Comparison of ENCODE assay signal across 19 cellular contexts in genomic region chr7:111728635-111728995, GRCh38.
DNase-seq lines count a peak whose midpoint lies in the region; ATAC-seq and TF ChIP-seq lines count a peak whose summit lies in the region.
"Had no signal": no experiment of that assay in that cellular context is flagged by ENCODE, and none has a peak within 500 bp of the region (broad histone marks: within the 10 kb centered on the region; RNA-seq: fewer than 3 reads in every experiment).

No MANE protein-coding gene starts in this region.

- H3K27me3 Mint-ChIP-seq in activated CD4-positive, alpha-beta T cell treated with anti-CD3 and anti-CD28 coated beads for 36 hours: peaks cover 7% of the 10 kb centered on the region
- H3K27me3 Mint-ChIP-seq in WTC11 (ENCODE audit: low read depth): no peaks in the 10 kb centered on the region

- no peak for DNase-seq in activated CD4-positive, alpha-beta T cell treated with anti-CD3 and anti-CD28 coated beads for 36 hours
- DNase-seq in activated CD4-positive, alpha-beta T cell treated with anti-CD3 and anti-CD28 coated beads for 4 hours: no peak
- DNase-seq in WTC11 (ENCODE audit: low spot score) (no peak), epithelial cell of proximal tubule (ENCODE audit: low read depth) (no peak), sciatic nerve (ENCODE audit: low spot score) (no peak), NCI-H2081 (lab: John Stamatoyannopoulos, UW) (no peak), GM10266 (ENCODE audit: extremely low spot score) (no peak)
- DNase-seq: Caco-2; CD8-positive, alpha-beta T cell; DMS79; EL; HCEC 1CT; KBM-7; MG63; NCI-H2029; NCI-H526 treated with DMSO at 0.1 percent for 48 hours; SHP77 had no signal

- H3K4me3 ChIP-seq in epithelial cell of proximal tubule (ENCODE audit: low read depth, low read length): peak overlapping the region; percentile 23
- H3K4me3 ChIP-seq: MG63 had no signal

- H3K27ac Mint-ChIP-seq in activated CD4-positive, alpha-beta T cell treated with anti-CD3 and anti-CD28 coated beads for 36 hours: no peak overlapping the region
- no peak overlapping the region for H3K27ac Mint-ChIP-seq in WTC11
- H3K27ac Mint-ChIP-seq: B cell; CD8-positive, alpha-beta T cell had no signal

- CTCF ChIA-PET in activated CD4-positive, alpha-beta T cell treated with anti-CD3 and anti-CD28 coated beads for 36 hours (lab: Charles Lee): no interaction called here
- CTCF ChIA-PET in WTC11 (lab: Charles Lee): interaction anchor here (1.1 to 1.8 kb wide), 3 partner anchors 13 to 354 kb away, joined by 3 to 14 read pairs (median 7); partner anchors contain the start of gene IMMP2L

- intact Hi-C loops in activated CD4-positive, alpha-beta T cell treated with anti-CD3 and anti-CD28 coated beads for 36 hours (cut with DNase I, micrococcal nuclease): no loop called here
- intact Hi-C loops in sciatic nerve (cut with DNase I): no loop called here

- no peaks in the 10 kb centered on the region for H3K4me1 Mint-ChIP-seq in activated CD4-positive, alpha-beta T cell treated with anti-CD3 and anti-CD28 coated beads for 36 hours
- no peaks in the 10 kb centered on the region for H3K4me1 Mint-ChIP-seq in WTC11
- H3K4me1 Mint-ChIP-seq: B cell had no signal

- peak overlapping the region; percentile 17 for H3K4me3 Mint-ChIP-seq in activated CD4-positive, alpha-beta T cell treated with anti-CD3 and anti-CD28 coated beads for 36 hours
- H3K4me3 Mint-ChIP-seq in WTC11: peak overlapping the region; percentile 61
- H3K4me3 Mint-ChIP-seq: B cell; CD8-positive, alpha-beta T cell had no signal

- ATAC-seq in activated CD4-positive, alpha-beta T cell treated with anti-CD3 and anti-CD28 coated beads for 36 hours: no peak
- no peak for ATAC-seq in WTC11
- peak; percentile 24 for ATAC-seq in sciatic nerve
- no peak for ATAC-seq in HG03095 (IDR thresholded peaks at IDR 0.05; ENCODE audit: unreplicated experiment)
- ATAC-seq: CD8-positive, alpha-beta T cell had no signal

- POLR2A ChIA-PET in activated CD4-positive, alpha-beta T cell treated with anti-CD3 and anti-CD28 coated beads for 36 hours (lab: Charles Lee): no interaction called here
- POLR2A ChIA-PET in WTC11 (lab: Charles Lee): no interaction called here

- no peaks in the 10 kb centered on the region for H3K36me3 Mint-ChIP-seq in activated CD4-positive, alpha-beta T cell treated with anti-CD3 and anti-CD28 coated beads for 36 hours (ENCODE audit: low read depth)
- 0 out of 2 replicates have a peak, but pooled peaks cover 2% of the 10 kb centered on the region for H3K36me3 Mint-ChIP-seq in WTC11
- H3K36me3 Mint-ChIP-seq: CD8-positive, alpha-beta T cell had no signal

- TF ChIP-seq CTCF in WTC11 (IDR thresholded peaks at IDR 0.05) (no peak), epithelial cell of proximal tubule (conservative IDR thresholded peaks at IDR 0.05; ENCODE audit: low read depth, low read length) (no peak), GM10266 (IDR thresholded peaks at IDR 0.05; ENCODE audit: control insufficient read depth, insufficient read depth, low read depth, missing control alignments) (no peak)

- H3K9me3 Mint-ChIP-seq in activated CD4-positive, alpha-beta T cell treated with anti-CD3 and anti-CD28 coated beads for 36 hours (ENCODE audit: low read depth): no peaks in the 10 kb centered on the region
- no peaks in the 10 kb centered on the region for H3K9me3 Mint-ChIP-seq in WTC11
- H3K9me3 Mint-ChIP-seq: CD8-positive, alpha-beta T cell had no signal

TF ChIP-seq in WTC11, 78 proteins besides CTCF, POLR2A, EP300 and RAD21 (continues in another document):
- TF ChIP-seq HMGXB4 (CRISPR knock-in tag; IDR thresholded peaks at IDR 0.05): no peak
- TF ChIP-seq TP53 (CRISPR knock-in tag; IDR thresholded peaks at IDR 0.05): no peak
- no peak for TF ChIP-seq ZNF281 (CRISPR knock-in tag; IDR thresholded peaks at IDR 0.05)
- TF ChIP-seq JUN (CRISPR knock-in tag; IDR thresholded peaks at IDR 0.05): no peak
- TF ChIP-seq ZNF423 (CRISPR knock-in tag; IDR thresholded peaks at IDR 0.05): no peak
- no peak for TF ChIP-seq PRDM15 (CRISPR knock-in tag; IDR thresholded peaks at IDR 0.05)
- TF ChIP-seq NR1H2 (CRISPR knock-in tag; IDR thresholded peaks at IDR 0.05): no peak
- TF ChIP-seq ATF1 (CRISPR knock-in tag; IDR thresholded peaks at IDR 0.05): no peak
- TF ChIP-seq ZSCAN18 (CRISPR knock-in tag; IDR thresholded peaks at IDR 0.05): no peak
